17 cellular contexts compared by ENCODE assay signal in the genomic region with DNA sequence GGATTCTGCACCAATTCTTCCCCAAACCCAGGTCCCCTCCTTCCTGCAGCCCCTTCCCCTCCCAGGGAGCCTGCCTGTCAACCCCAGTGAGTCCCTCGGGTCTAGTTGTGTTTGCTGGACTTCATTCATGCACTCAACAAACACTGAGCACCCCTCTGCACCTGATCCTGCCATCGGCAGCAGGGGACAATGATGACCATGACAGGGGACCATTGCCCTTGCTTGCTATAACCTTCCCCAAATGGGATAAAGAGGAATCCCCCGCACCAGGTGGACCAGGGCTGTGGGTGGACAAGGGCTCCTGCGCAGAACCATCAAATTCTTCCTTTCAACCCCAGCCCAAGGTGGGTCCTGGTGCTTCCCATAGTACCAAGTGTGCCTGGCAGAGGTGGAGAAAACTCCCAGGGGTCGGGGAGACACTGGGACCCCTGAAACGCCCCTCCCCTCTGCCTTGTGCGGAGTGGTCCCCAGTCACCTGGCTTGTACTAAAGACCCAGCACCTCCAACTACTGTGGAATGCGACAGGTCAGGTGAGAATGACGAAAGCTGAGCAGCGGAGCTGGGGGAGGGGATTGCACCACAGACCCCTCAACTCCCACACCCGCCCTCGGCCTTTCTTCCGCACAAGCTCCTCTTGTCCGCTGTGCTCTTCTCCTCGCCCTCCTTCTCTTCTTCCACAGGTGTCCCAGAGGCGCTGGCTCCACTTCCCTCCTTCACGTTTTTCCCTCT.
"Had no signal": no experiment of that assay in that cellular context is flagged by ENCODE, and none has a peak within 500 bp of the region (broad histone marks: within the 10 kb centered on the region; RNA-seq: fewer than 3 reads in every experiment).

No MANE protein-coding gene starts in this region.

- ATAC-seq: activated CD8-positive, alpha-beta memory T cell treated with anti-CD3 and anti-CD28 coated beads, Interleukin-2, amount 10 ng/mL, durations not matched to agents 7 days and 5 days; activated naive CD4-positive, alpha-beta T cell treated with anti-CD3 and anti-CD28 coated beads, Interleukin-2, amount 50 U/mL, for 72 hours; activated T-cell treated with anti-CD3 and anti-CD28 coated beads, Interleukin-2, amount 50 U/mL, for 4 hours; left ventricle myocardium superior had no signal

- H3K27me3 Mint-ChIP-seq: activated CD8-positive, alpha-beta memory T cell treated with anti-CD3 and anti-CD28 coated beads, Interleukin-2, amount 10 ng/mL, durations not matched to agents 7 days and 5 days; type B pancreatic cell had no signal

- H3K9me3 Mint-ChIP-seq: activated naive CD4-positive, alpha-beta T cell treated with anti-CD3 and anti-CD28 coated beads, Interleukin-2, amount 50 U/mL, for 72 hours; activated T-cell treated with anti-CD3 and anti-CD28 coated beads, Interleukin-2, amount 50 U/mL, for 4 hours; neural crest cell; type B pancreatic cell had no signal

- H3K27me3 ChIP-seq: breast epithelium had no signal

- H3K4me3 Mint-ChIP-seq: activated CD8-positive, alpha-beta memory T cell treated with anti-CD3 and anti-CD28 coated beads, Interleukin-2, amount 10 ng/mL, durations not matched to agents 7 days and 5 days; activated T-cell treated with anti-CD3 and anti-CD28 coated beads, Interleukin-2, amount 50 U/mL, for 4 hours; neural crest cell; type B pancreatic cell had no signal

- FAIRE-seq: kidney had no signal

- H3K27ac Mint-ChIP-seq: activated CD8-positive, alpha-beta memory T cell treated with anti-CD3 and anti-CD28 coated beads, Interleukin-2, amount 10 ng/mL, durations not matched to agents 7 days and 5 days; type B pancreatic cell had no signal

- H3K9me3 ChIP-seq: breast epithelium had no signal

- H3K27ac ChIP-seq: breast epithelium, skin epidermis had no signal

- DNase-seq: activated CD4-positive, alpha-beta T cell treated with anti-CD3 and anti-CD28 coated beads, Interleukin-2, amount 50 U/mL, for 48 hours; activated CD4-positive, CD25-positive, alpha-beta regulatory T cell treated with anti-CD3 and anti-CD28 coated beads, Interleukin-2, amount 50 U/mL, for 72 hours; activated CD8-positive, alpha-beta memory T cell treated with anti-CD3 and anti-CD28 coated beads, Interleukin-2, amount 10 ng/mL, durations not matched to agents 7 days and 5 days; activated effector memory CD4-positive, alpha-beta T cell treated with anti-CD3 and anti-CD28 coated beads, Interleukin-2, amount 50 U/mL, for 16 hours; activated T-cell treated with anti-CD3 and anti-CD28 coated beads, Interleukin-2, amount 50 U/mL, for 4 hours; anterior cingulate cortex; foreskin melanocyte; head of caudate nucleus; kidney; left ventricle myocardium superior; posterior cingulate gyrus; stimulated activated naive CD4-positive, alpha-beta T cell had no signal

- H3K4me3 ChIP-seq: breast epithelium, skin epidermis had no signal

- H3K4me1 ChIP-seq: breast epithelium had no signal

- H3K36me3 Mint-ChIP-seq: activated CD8-positive, alpha-beta memory T cell treated with anti-CD3 and anti-CD28 coated beads, Interleukin-2, amount 10 ng/mL, durations not matched to agents 7 days and 5 days; activated naive CD4-positive, alpha-beta T cell treated with anti-CD3 and anti-CD28 coated beads, Interleukin-2, amount 50 U/mL, for 72 hours; type B pancreatic cell had no signal

- H3K36me3 ChIP-seq: breast epithelium had no signal
